ENCODE assay signal across 28 cellular contexts in the genomic region with DNA sequence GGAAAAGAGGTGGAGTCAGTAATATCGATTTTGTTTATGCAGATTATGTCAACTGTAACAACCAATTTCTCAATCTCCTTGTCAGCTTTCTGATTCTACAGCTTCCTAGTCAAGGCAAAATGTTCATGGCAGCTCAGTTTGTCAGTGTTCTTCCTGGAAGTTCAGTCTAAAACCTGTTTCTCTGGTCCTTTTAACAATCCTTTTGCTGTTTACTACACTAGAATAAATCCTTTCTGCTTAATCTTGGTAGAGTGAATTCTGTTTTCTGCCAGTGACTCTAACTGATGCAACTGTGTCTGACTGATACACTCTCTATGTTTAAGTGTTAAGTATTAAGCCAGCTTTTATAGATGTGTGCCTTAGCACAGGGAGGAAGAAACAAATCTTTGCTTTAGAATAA.
"Had no signal": no experiment of that assay in that cellular context is flagged by ENCODE, and none has a peak within 500 bp of the region (broad histone marks: within the 10 kb centered on the region; RNA-seq: fewer than 3 reads in every experiment).

No MANE protein-coding gene starts in this region.

- H3K4me3 ChIP-seq: K562 had no signal

- H3K4me1 Mint-ChIP-seq: activated CD4-positive, alpha-beta memory T cell treated with anti-CD3 and anti-CD28 coated beads, Interleukin-2, amount 10 ng/mL, durations not matched to agents 7 days and 5 days; activated CD4-positive, alpha-beta T cell treated with anti-CD3 and anti-CD28 coated beads for 36 hours; activated T-helper 17 cell treated with anti-CD3 and anti-CD28 coated beads, Interleukin-2, amount 50 U/mL, for 72 hours; T-cell had no signal

- H3K36me3 ChIP-seq: brain microvascular endothelial cell, WERI-Rb-1 had no signal

- ATAC-seq: activated CD4-positive, alpha-beta T cell treated with anti-CD3 and anti-CD28 coated beads for 36 hours; activated T-helper 17 cell treated with anti-CD3 and anti-CD28 coated beads, Interleukin-2, amount 50 U/mL, for 72 hours; K562; T-cell had no signal

- H3K27me3 ChIP-seq: brain microvascular endothelial cell had no signal

- FAIRE-seq: K562, RCC 7860, TTC549 had no signal

- H3K4me3 Mint-ChIP-seq: activated CD4-positive, alpha-beta memory T cell treated with anti-CD3 and anti-CD28 coated beads, Interleukin-2, amount 10 ng/mL, durations not matched to agents 7 days and 5 days; activated CD4-positive, alpha-beta T cell treated with anti-CD3 and anti-CD28 coated beads for 36 hours; activated naive CD4-positive, alpha-beta T cell treated with anti-CD3 and anti-CD28 coated beads for 36 hours; activated naive CD8-positive, alpha-beta T cell; activated T-helper 17 cell treated with anti-CD3 and anti-CD28 coated beads, Interleukin-2, amount 50 U/mL, for 72 hours; T-cell had no signal

- H3K36me3 Mint-ChIP-seq: activated naive CD8-positive, alpha-beta T cell; T-cell had no signal

- H3K27me3 Mint-ChIP-seq: activated CD4-positive, alpha-beta memory T cell treated with anti-CD3 and anti-CD28 coated beads, Interleukin-2, amount 10 ng/mL, durations not matched to agents 7 days and 5 days had no signal

- H3K27ac ChIP-seq: brain microvascular endothelial cell, WERI-Rb-1 had no signal

- DNase-seq: activated CD4-positive, alpha-beta memory T cell treated with anti-CD3 and anti-CD28 coated beads, Interleukin-2, amount 10 ng/mL, durations not matched to agents 7 days and 5 days; activated CD4-positive, alpha-beta T cell treated with anti-CD3 and anti-CD28 coated beads for 36 hours; activated CD4-positive, alpha-beta T cell treated with anti-CD3 and anti-CD28 coated beads, Interleukin-2, amount 50 U/mL, for 1 hour; activated gamma-delta T cell; activated naive CD4-positive, alpha-beta T cell treated with anti-CD3 and anti-CD28 coated beads for 36 hours; activated T-cell treated with anti-CD3 and anti-CD28 coated beads for 4 hours; activated T-cell treated with anti-CD3 and anti-CD28 coated beads, Interleukin-2, amount 50 U/mL, for 48 hours; brain microvascular endothelial cell; cerebellar nuclear complex; Karpas-422; NCI-H1105 treated with DMSO at 0.1 percent for 48 hours; NCI-H1436 treated with DMSO at 0.1 percent for 48 hours; NCI-H187 treated with DMSO at 0.1 percent for 48 hours; NCI-H2081 treated with DMSO at 0.1 percent for 48 hours; NCI-H446; NCI-H524; NCI-H774; NK-92 treated with Interleukin-12 subunit alpha and Interleukin-12 subunit beta, amount 100 ng/mL, for 24 hours; SHP77; T-cell; T-helper 2 cell; T1000; WERI-Rb-1 had no signal

- H3K9me3 Mint-ChIP-seq: activated CD4-positive, alpha-beta memory T cell treated with anti-CD3 and anti-CD28 coated beads, Interleukin-2, amount 10 ng/mL, durations not matched to agents 7 days and 5 days; activated naive CD4-positive, alpha-beta T cell treated with anti-CD3 and anti-CD28 coated beads for 36 hours; T-cell had no signal

- H3K27ac Mint-ChIP-seq: activated CD4-positive, alpha-beta memory T cell treated with anti-CD3 and anti-CD28 coated beads, Interleukin-2, amount 10 ng/mL, durations not matched to agents 7 days and 5 days; activated CD4-positive, alpha-beta T cell treated with anti-CD3 and anti-CD28 coated beads for 36 hours; activated naive CD4-positive, alpha-beta T cell treated with anti-CD3 and anti-CD28 coated beads for 36 hours; activated naive CD8-positive, alpha-beta T cell; activated T-helper 17 cell treated with anti-CD3 and anti-CD28 coated beads, Interleukin-2, amount 50 U/mL, for 72 hours; T-cell had no signal
